Comparison of ENCODE assay signal across 16 cellular contexts in genomic region chr13:100532836-100533435, GRCh38.
"Had no signal": no experiment of that assay in that cellular context is flagged by ENCODE, and none has a peak within 500 bp of the region (broad histone marks: within the 10 kb centered on the region; RNA-seq: fewer than 3 reads in every experiment).

No MANE protein-coding gene starts in this region.

- H3K4me3 Mint-ChIP-seq: activated CD4-positive, alpha-beta T cell treated with anti-CD3 and anti-CD28 coated beads, Interleukin-2, amount 10 ng/mL, durations not matched to agents 24 days and 14 days; activated naive CD8-positive, alpha-beta T cell treated with anti-CD3 and anti-CD28 coated beads for 36 hours; activated T-cell treated with anti-CD3 and anti-CD28 coated beads, Interleukin-2, amount 50 U/mL, for 4 hours; stimulated activated effector memory CD8-positive, alpha-beta T cell treated with anti-CD3 and anti-CD28 coated beads, Interleukin-12 subunit alpha, Interleukin-12 subunit beta, amount 100 ng/mL, for 72 hours; WTC11 had no signal

- H3K27me3 Mint-ChIP-seq: activated CD4-positive, alpha-beta T cell treated with anti-CD3 and anti-CD28 coated beads, Interleukin-2, amount 10 ng/mL, durations not matched to agents 24 days and 14 days; activated naive CD8-positive, alpha-beta T cell treated with anti-CD3 and anti-CD28 coated beads for 36 hours had no signal

- H3K27me3 ChIP-seq: esophagus squamous epithelium had no signal

- H3K79me2 ChIP-seq: parathyroid adenoma had no signal

- H3K4me2 ChIP-seq: SK-N-SH had no signal

- FAIRE-seq: small intestine had no signal

- H3K9ac ChIP-seq: parathyroid adenoma, SK-N-SH had no signal

- H3K9me3 Mint-ChIP-seq: activated CD4-positive, alpha-beta T cell treated with anti-CD3 and anti-CD28 coated beads, Interleukin-2, amount 10 ng/mL, durations not matched to agents 24 days and 14 days; activated naive CD8-positive, alpha-beta T cell treated with anti-CD3 and anti-CD28 coated beads for 36 hours; activated T-cell treated with anti-CD3 and anti-CD28 coated beads, Interleukin-2, amount 50 U/mL, for 4 hours; stimulated activated effector memory CD8-positive, alpha-beta T cell treated with anti-CD3 and anti-CD28 coated beads, Interleukin-12 subunit alpha, Interleukin-12 subunit beta, amount 100 ng/mL, for 72 hours; WTC11 had no signal

- H3K4me1 ChIP-seq: parathyroid adenoma had no signal

- ATAC-seq: activated T-cell treated with anti-CD3 and anti-CD28 coated beads, Interleukin-2, amount 50 U/mL, for 4 hours; left ventricle myocardium superior; stimulated activated effector memory CD8-positive, alpha-beta T cell treated with anti-CD3 and anti-CD28 coated beads, Interleukin-12 subunit alpha, Interleukin-12 subunit beta, amount 100 ng/mL, for 72 hours had no signal

- H3K36me3 Mint-ChIP-seq: stimulated activated effector memory CD8-positive, alpha-beta T cell treated with anti-CD3 and anti-CD28 coated beads, Interleukin-12 subunit alpha, Interleukin-12 subunit beta, amount 100 ng/mL, for 72 hours had no signal

- H2AFZ ChIP-seq: parathyroid adenoma had no signal

- DNase-seq: activated CD4-positive, alpha-beta T cell treated with anti-CD3 and anti-CD28 coated beads, Interleukin-2, amount 10 ng/mL, durations not matched to agents 24 days and 14 days; activated gamma-delta T cell; activated naive CD8-positive, alpha-beta T cell treated with anti-CD3 and anti-CD28 coated beads for 36 hours; activated T-cell treated with anti-CD3 and anti-CD28 coated beads, Interleukin-2, amount 50 U/mL, for 4 hours; cerebellar nuclear complex; dermis blood vessel endothelial cell; esophagus squamous epithelium; foreskin fibroblast; left ventricle myocardium superior; retina; SK-N-SH; small intestine; trophoblast cell had no signal

- H3K9me3 ChIP-seq: esophagus squamous epithelium, SK-N-SH had no signal

- H3K27ac Mint-ChIP-seq: activated CD4-positive, alpha-beta T cell treated with anti-CD3 and anti-CD28 coated beads, Interleukin-2, amount 10 ng/mL, durations not matched to agents 24 days and 14 days; activated naive CD8-positive, alpha-beta T cell treated with anti-CD3 and anti-CD28 coated beads for 36 hours; stimulated activated effector memory CD8-positive, alpha-beta T cell treated with anti-CD3 and anti-CD28 coated beads, Interleukin-12 subunit alpha, Interleukin-12 subunit beta, amount 100 ng/mL, for 72 hours; WTC11 had no signal

- H3K27ac ChIP-seq: esophagus squamous epithelium, parathyroid adenoma had no signal

- H3K4me3 ChIP-seq: esophagus squamous epithelium had no signal
